ENCODE assay signal across 11 cellular contexts in the genomic region with DNA sequence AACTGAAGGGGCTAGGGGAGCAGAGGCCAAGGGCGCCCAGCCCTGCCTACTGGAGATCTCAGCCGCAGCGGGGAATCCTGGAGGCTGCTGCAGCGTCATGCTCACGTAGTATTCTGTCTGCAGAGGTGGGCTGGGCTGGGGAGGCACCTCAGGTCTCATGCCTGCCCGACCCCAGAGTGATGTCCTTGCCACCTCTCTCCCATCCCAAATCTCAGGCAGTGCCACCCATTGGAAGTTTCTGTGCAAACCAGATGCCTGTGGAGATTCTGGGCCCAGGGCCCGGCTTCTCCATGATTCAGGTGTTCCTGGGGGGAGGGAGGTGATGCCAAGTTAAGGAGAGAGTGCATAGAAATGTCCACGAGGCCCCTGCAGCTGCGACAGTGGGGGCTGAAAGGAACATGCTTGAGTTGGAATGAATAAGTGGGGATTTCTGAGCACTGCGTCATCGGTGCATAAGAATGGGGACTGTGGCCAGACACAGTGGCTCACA.
A peak's percentile ranks its signal among the peaks of the same experiment; 100 is the strongest.
DNase-seq lines count a peak whose midpoint lies in the region; ATAC-seq and TF ChIP-seq lines count a peak whose summit lies in the region.
"Had no signal": no experiment of that assay in that cellular context is flagged by ENCODE, and none has a peak within 500 bp of the region (broad histone marks: within the 10 kb centered on the region; RNA-seq: fewer than 3 reads in every experiment).

No MANE protein-coding gene starts in this region.

- DNase-seq in A172 (ENCODE audit: low spot score) (peak; percentile 51), foreskin fibroblast (no peak), NCI-H2227 (lab: John Stamatoyannopoulos, UW; ENCODE audit: unreplicated experiment) (no peak)
- peak; percentile 45 for DNase-seq in activated naive CD8-positive, alpha-beta T cell treated with anti-CD3 and anti-CD28 coated beads, Interleukin-2, amount 50 U/mL, for 24 hours

- no peak for TF ChIP-seq CTCF in GM12875 (IDR thresholded peaks at IDR 0.05; ENCODE audit: borderline replicate concordance, insufficient read depth, low read depth, low read length)
- TF ChIP-seq CTCF in foreskin fibroblast (IDR thresholded peaks at IDR 0.05; ENCODE audit: low read depth, low read length): no peak

- peak; percentile 2 for ATAC-seq in HG03457 (IDR thresholded peaks at IDR 0.05; ENCODE audit: unreplicated experiment)
- ATAC-seq in activated naive CD8-positive, alpha-beta T cell treated with anti-CD3 and anti-CD28 coated beads, Interleukin-2, amount 50 U/mL, for 24 hours: peak; percentile 30
- no peak for ATAC-seq in HG03565 (IDR thresholded peaks at IDR 0.05; ENCODE audit: unreplicated experiment)
- ATAC-seq in HG02973 (IDR thresholded peaks at IDR 0.05; ENCODE audit: unreplicated experiment): no peak

- peaks cover 22% of the 10 kb centered on the region for H3K36me3 Mint-ChIP-seq in activated naive CD8-positive, alpha-beta T cell treated with anti-CD3 and anti-CD28 coated beads, Interleukin-2, amount 50 U/mL, for 24 hours (ENCODE audit: low read depth)

- no peaks in the 10 kb centered on the region for H3K27me3 Mint-ChIP-seq in activated naive CD8-positive, alpha-beta T cell treated with anti-CD3 and anti-CD28 coated beads, Interleukin-2, amount 50 U/mL, for 24 hours

- peak overlapping the region; percentile 78 for H3K4me3 Mint-ChIP-seq in activated naive CD8-positive, alpha-beta T cell treated with anti-CD3 and anti-CD28 coated beads, Interleukin-2, amount 50 U/mL, for 24 hours
- H3K4me3 Mint-ChIP-seq: brain, neural crest cell had no signal

- peak overlapping the region; percentile 8 for H3K4me3 ChIP-seq in GM12875 (ENCODE audit: low read depth, low read length)
- H3K4me3 ChIP-seq in foreskin fibroblast (ENCODE audit: low read depth in 1 of 2, low read length in 2 of 2): no peak overlapping the region
- H3K4me3 ChIP-seq: thoracic aorta had no signal

- H3K4me1 Mint-ChIP-seq in activated naive CD8-positive, alpha-beta T cell treated with anti-CD3 and anti-CD28 coated beads, Interleukin-2, amount 50 U/mL, for 24 hours: peaks cover 65% of the 10 kb centered on the region

- peaks cover 13% of the 10 kb centered on the region for H3K9me3 Mint-ChIP-seq in activated naive CD8-positive, alpha-beta T cell treated with anti-CD3 and anti-CD28 coated beads, Interleukin-2, amount 50 U/mL, for 24 hours

- peak overlapping the region; percentile 98 for H3K27ac Mint-ChIP-seq in activated naive CD8-positive, alpha-beta T cell treated with anti-CD3 and anti-CD28 coated beads, Interleukin-2, amount 50 U/mL, for 24 hours

Comparison
In these comparisons a context has a peak if more than half of its experiments do, and no peak if none do; other contexts are left out.
1. DNase-seq: peak in A172 (single experiment) and activated naive CD8-positive, alpha-beta T cell treated with anti-CD3 and anti-CD28 coated beads, Interleukin-2, amount 50 U/mL, for 24 hours (single experiment); none in foreskin fibroblast (0 of 2) and NCI-H2227 (single experiment).
2. ATAC-seq: peak in HG03457 (single experiment) and activated naive CD8-positive, alpha-beta T cell treated with anti-CD3 and anti-CD28 coated beads, Interleukin-2, amount 50 U/mL, for 24 hours (single experiment); none in HG03565 (single experiment) and HG02973 (single experiment).